ENCODE assay signal across 8 cellular contexts in the genomic region with DNA sequence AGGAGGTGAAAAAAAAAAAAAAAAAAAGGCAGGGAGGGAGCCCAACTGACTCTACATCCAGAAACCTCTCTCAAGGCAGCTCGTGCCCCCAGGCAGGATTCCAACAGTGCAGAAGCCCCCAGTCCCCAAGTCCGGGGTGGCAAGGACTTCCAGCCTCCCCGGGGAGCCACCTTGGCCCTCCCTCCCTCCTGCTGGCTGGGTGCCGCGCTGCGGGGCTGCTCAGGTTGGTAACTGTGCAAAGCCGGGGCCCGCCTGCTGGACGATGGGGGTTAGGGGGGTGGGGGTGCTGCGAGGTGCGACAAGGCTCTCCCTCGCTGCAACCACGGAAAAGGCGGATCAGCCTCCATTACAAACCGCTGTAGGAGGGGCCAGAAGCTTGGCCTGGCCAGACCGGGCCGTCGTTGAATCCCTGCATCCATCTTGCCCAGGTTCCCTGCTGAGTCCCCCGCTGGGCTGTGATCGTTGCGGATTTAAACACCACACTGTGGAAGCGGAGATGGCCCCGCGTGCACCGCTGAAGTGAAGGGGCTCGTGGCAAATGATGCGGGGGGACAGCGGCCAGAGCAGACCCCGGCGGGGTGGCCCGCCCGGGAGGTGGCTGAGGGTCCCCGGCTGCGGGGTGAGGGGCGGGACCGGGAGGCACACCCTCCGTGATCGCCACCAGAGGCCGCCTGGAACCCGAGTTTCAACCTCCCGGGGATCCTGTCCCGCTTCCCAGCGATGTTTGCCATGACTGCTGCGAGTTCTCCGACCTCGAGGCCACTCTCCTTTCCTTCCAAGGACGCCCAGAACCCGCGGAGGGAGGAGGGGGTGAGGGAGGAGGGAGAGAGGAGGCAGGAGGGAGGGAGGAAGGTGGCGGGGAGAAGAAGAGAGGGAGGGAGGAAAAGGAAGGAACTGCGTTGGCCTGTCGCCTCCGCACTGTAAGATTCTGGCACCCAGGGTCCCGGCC.
A peak's percentile ranks its signal among the peaks of the same experiment; 100 is the strongest.
DNase-seq lines count a peak whose midpoint lies in the region; ATAC-seq and TF ChIP-seq lines count a peak whose summit lies in the region.

No MANE protein-coding gene starts in this region.

- peak overlapping the region; percentile 45 for H3K4me3 ChIP-seq in epithelial cell of esophagus (ENCODE audit: low read length)

- peak; percentile 28 for TF ChIP-seq CTCF in epithelial cell of esophagus (IDR thresholded peaks at IDR 0.05; ENCODE audit: insufficient read depth, low read depth, low read length, missing control alignments)

- DNase-seq in DMS53 (lab: John Stamatoyannopoulos, UW) (peak; percentile 78), HCEC 1CT (peak; percentile 52), NCI-H345 treated with DMSO at 0.1 percent for 48 hours (lab: John Stamatoyannopoulos, UW; ENCODE audit: unreplicated experiment) (peak; percentile 29), epithelial cell of esophagus (ENCODE audit: low read depth) (peak; percentile 37), midbrain (lab: John Stamatoyannopoulos, UW) (peak; percentile 54)
- peak; percentile 67 for DNase-seq in activated CD8-positive, alpha-beta memory T cell treated with anti-CD3 and anti-CD28 coated beads, Interleukin-2, amount 50 U/mL, for 48 hours
- DNase-seq in stimulated activated CD8-positive, alpha-beta memory T cell treated with anti-CD3 and anti-CD28 coated beads, Interleukin-7, amount 100 ng/mL, for 4 hours (ENCODE audit: low read depth in 2 of 2) = peak; percentile 3 to 35

- ATAC-seq in HG03159 (IDR thresholded peaks at IDR 0.05; ENCODE audit: unreplicated experiment) = no peak

Comparison
In these comparisons a context has a peak if more than half of its experiments do, and no peak if none do; other contexts are left out.
1. DNase-seq: peak in every context shown above with its lines; median percentile 78 in DMS53; 67 in activated CD8-positive, alpha-beta memory T cell treated with anti-CD3 and anti-CD28 coated beads, Interleukin-2, amount 50 U/mL, for 48 hours; 54 in midbrain; 52 in HCEC 1CT; 37 in epithelial cell of esophagus; 29 in NCI-H345 treated with DMSO at 0.1 percent for 48 hours; 19 in stimulated activated CD8-positive, alpha-beta memory T cell treated with anti-CD3 and anti-CD28 coated beads, Interleukin-7, amount 100 ng/mL, for 4 hours.